In the genomic region with DNA sequence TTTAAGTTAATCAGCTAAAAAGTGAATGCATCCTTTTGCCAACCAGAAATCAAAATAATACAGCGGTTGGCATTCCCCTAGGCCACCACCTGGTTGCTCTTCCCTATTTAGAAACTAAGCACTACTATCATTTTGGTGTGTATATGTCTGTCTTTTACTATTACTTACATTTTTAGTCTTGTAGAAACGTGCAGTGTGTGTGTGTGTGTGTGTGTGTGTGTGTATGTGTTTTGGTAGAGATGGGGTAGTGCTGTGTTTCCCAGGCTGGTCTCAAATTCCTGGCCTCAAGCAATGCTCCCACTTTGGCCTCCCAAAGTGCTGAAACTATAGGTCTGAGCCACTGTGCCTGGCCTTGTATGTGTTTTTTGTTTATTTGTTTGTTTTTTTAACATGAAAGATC, we compare ENCODE assay signal across 17 cellular contexts. TPM values are rescaled to one million over a fixed set of nuclear protein-coding genes. Genes with fewer than 3 reads are reported as not detected.
A peak's percentile ranks its signal among the peaks of the same experiment; 100 is the strongest.
DNase-seq lines count a peak whose midpoint lies in the region; ATAC-seq, FAIRE-seq and TF ChIP-seq lines count a peak whose summit lies in the region.
"Had no signal": no experiment of that assay in that cellular context is flagged by ENCODE, and none has a peak within 500 bp of the region (broad histone marks: within the 10 kb centered on the region; RNA-seq: fewer than 3 reads in every experiment).

No MANE protein-coding gene starts in this region.

- FAIRE-seq in GM12891 (lab: Jason Lieb, UNC): no peak
- FAIRE-seq in GM19239 (lab: Jason Lieb, UNC): peak; percentile 60
- FAIRE-seq: HepG2, HTR-8/SVneo had no signal

- TF ChIP-seq CTCF in VCaP (conservative IDR thresholded peaks at IDR 0.05) (no peak), mesothelial cell of epicardium (IDR thresholded peaks at IDR 0.05; ENCODE audit: unreplicated experiment) (no peak), GM10266 (IDR thresholded peaks at IDR 0.05; ENCODE audit: control insufficient read depth, insufficient read depth, low read depth, missing control alignments) (no peak)

- DNase-seq in GM12891 (ENCODE audit: insufficient read length, low spot score) (no peak), GM19239 (ENCODE audit: insufficient read length, low spot score) (no peak), mesothelial cell of epicardium (ENCODE audit: low spot score in 2 of 2, unreplicated experiment in 2 of 2) (no peak), cerebellar nuclear complex (lab: John Stamatoyannopoulos, UW) (no peak), GM10266 (ENCODE audit: extremely low spot score) (no peak)
- DNase-seq in activated naive CD4-positive, alpha-beta T cell treated with anti-CD3 and anti-CD28 coated beads, Interleukin-2, amount 10 ng/mL, durations not matched to agents 7 days and 5 days: no peak
- DNase-seq: CD8-positive, alpha-beta T cell; COR-L47; GM23248; H9; HFFc6; Karpas-422 had no signal

- ATAC-seq in HG02981 (IDR thresholded peaks at IDR 0.05; ENCODE audit: unreplicated experiment): no peak
- ATAC-seq: CD8-positive, alpha-beta T cell; HepG2 had no signal

- H3K27ac ChIP-seq in VCaP: 0 out of 2 replicates have a peak overlapping the region, but pooled peaks have one; percentile 20
- H3K27ac ChIP-seq: GM23248 had no signal

- no peak overlapping the region for H3K4me3 Mint-ChIP-seq in mesothelial cell of epicardium
- no peak overlapping the region for H3K4me3 Mint-ChIP-seq in activated naive CD4-positive, alpha-beta T cell treated with anti-CD3 and anti-CD28 coated beads, Interleukin-2, amount 10 ng/mL, durations not matched to agents 7 days and 5 days
- H3K4me3 Mint-ChIP-seq: CD14-positive monocyte; CD8-positive, alpha-beta T cell; H9; HFFc6 had no signal

- H3K27ac Mint-ChIP-seq in mesothelial cell of epicardium: peak overlapping the region; percentile 80
- no peak overlapping the region for H3K27ac Mint-ChIP-seq in activated naive CD4-positive, alpha-beta T cell treated with anti-CD3 and anti-CD28 coated beads, Interleukin-2, amount 10 ng/mL, durations not matched to agents 7 days and 5 days
- H3K27ac Mint-ChIP-seq: CD14-positive monocyte; CD8-positive, alpha-beta T cell; H9; HFFc6 had no signal

- TF ChIP-seq POLR2A in GM12891 (IDR thresholded peaks at IDR 0.05; ENCODE audit: low read depth, low read length): no peak

- H3K36me3 Mint-ChIP-seq in mesothelial cell of epicardium: peaks cover 4% of the 10 kb centered on the region
- no peaks in the 10 kb centered on the region for H3K36me3 Mint-ChIP-seq in activated naive CD4-positive, alpha-beta T cell treated with anti-CD3 and anti-CD28 coated beads, Interleukin-2, amount 10 ng/mL, durations not matched to agents 7 days and 5 days
- H3K36me3 Mint-ChIP-seq: CD14-positive monocyte; CD8-positive, alpha-beta T cell had no signal

- H3K4me1 Mint-ChIP-seq in mesothelial cell of epicardium: peaks cover 35% of the 10 kb centered on the region
- no peaks in the 10 kb centered on the region for H3K4me1 Mint-ChIP-seq in activated naive CD4-positive, alpha-beta T cell treated with anti-CD3 and anti-CD28 coated beads, Interleukin-2, amount 10 ng/mL, durations not matched to agents 7 days and 5 days
- H3K4me1 Mint-ChIP-seq: CD14-positive monocyte had no signal

- CTCF ChIA-PET in activated naive CD4-positive, alpha-beta T cell treated with anti-CD3 and anti-CD28 coated beads, Interleukin-2, amount 10 ng/mL, durations not matched to agents 7 days and 5 days (lab: Charles Lee): no interaction called here

- H3K9me3 Mint-ChIP-seq in mesothelial cell of epicardium: no peaks in the 10 kb centered on the region
- H3K9me3 Mint-ChIP-seq in activated naive CD4-positive, alpha-beta T cell treated with anti-CD3 and anti-CD28 coated beads, Interleukin-2, amount 10 ng/mL, durations not matched to agents 7 days and 5 days: no peaks in the 10 kb centered on the region
- H3K9me3 Mint-ChIP-seq: CD8-positive, alpha-beta T cell; H9; HFFc6 had no signal

- H3K27me3 Mint-ChIP-seq in mesothelial cell of epicardium (ENCODE audit: low read depth): no peaks in the 10 kb centered on the region
- no peaks in the 10 kb centered on the region for H3K27me3 Mint-ChIP-seq in activated naive CD4-positive, alpha-beta T cell treated with anti-CD3 and anti-CD28 coated beads, Interleukin-2, amount 10 ng/mL, durations not matched to agents 7 days and 5 days

TF ChIP-seq in GM12891, 5 proteins besides CTCF, POLR2A, EP300 and RAD21:
- TF ChIP-seq SPI1 (IDR thresholded peaks at IDR 0.05; ENCODE audit: low read depth, low read length): 0 out of 2 replicates have a peak, but pooled peaks have one; percentile 11
- no peak for TF ChIP-seq PAX5 (IDR thresholded peaks at IDR 0.05; ENCODE audit: insufficient read depth, low read length, severe bottlenecking)

RNA-seq across cellular contexts. Expression of a gene that starts 27.4 kb away (rescaled TPM):
- polyA plus RNA-seq in GM12891 (2012; ENCODE audit: low read depth, missing spikeins): 1.8 TPM
- total RNA-seq in mesothelial cell of epicardium: 69.1 to 70.0 TPM (median 69.5 TPM) in 3 replicates
- polyA plus RNA-seq: CD14-positive monocyte had no signal
